Comparison of ENCODE assay signal across 9 cellular contexts in the genomic region with DNA sequence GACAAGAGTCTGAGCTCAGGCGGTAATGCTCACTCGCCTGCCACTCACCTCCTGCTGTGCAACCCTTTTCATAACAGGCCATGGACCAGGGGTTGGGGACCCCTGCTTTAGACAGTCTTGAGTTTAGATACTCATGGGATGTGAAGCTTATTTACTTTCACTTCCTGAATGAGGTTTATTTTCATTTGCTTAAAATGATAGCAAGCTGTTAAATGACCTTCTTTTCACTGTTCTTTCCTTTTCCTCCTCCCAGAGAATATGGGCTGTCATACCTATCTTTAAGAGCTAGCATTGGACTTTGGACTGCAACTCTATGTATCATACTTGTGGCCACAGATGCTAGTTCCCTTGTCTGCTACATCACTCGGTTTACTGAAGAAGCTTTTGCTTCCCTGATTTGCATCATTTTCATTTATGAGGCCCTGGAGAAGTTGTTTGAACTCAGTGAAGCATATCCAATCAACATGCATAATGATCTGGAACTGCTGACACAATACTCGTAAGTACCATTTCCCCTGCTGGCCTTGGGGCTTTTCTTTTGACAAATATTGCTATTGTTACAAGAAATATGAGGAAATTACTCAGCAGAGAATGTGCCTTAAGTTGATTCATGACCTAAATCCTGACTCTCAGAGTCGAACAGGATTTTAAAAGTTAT.
DNase-seq lines count a peak whose midpoint lies in the region; ATAC-seq, FAIRE-seq and TF ChIP-seq lines count a peak whose summit lies in the region.
"Had no signal": no experiment of that assay in that cellular context is flagged by ENCODE, and none has a peak within 500 bp of the region (broad histone marks: within the 10 kb centered on the region; RNA-seq: fewer than 3 reads in every experiment).

No MANE protein-coding gene starts in this region.

- H3K9me3 ChIP-seq in hepatocyte (ENCODE audit: low read depth) (no peaks in the 10 kb centered on the region), upper lobe of left lung (no peaks in the 10 kb centered on the region)

- no peak for TF ChIP-seq POLR2A in upper lobe of left lung (IDR thresholded peaks at IDR 0.05)

- H3K4me3 Mint-ChIP-seq in osteocyte (ENCODE audit: unreplicated experiment), result no peak overlapping the region
- H3K4me3 Mint-ChIP-seq in HFFc6, result no peak overlapping the region
- H3K4me3 Mint-ChIP-seq: stimulated activated naive CD8-positive, alpha-beta T cell treated with anti-CD3 and anti-CD28 coated beads, Interleukin-15, Interleukin-2, amounts not matched to agents 100 ng/mL and 50 ng/mL, for 24 hours had no signal

- TF ChIP-seq CTCF in hepatocyte (IDR thresholded peaks at IDR 0.05; ENCODE audit: poor library complexity), result no peak
- TF ChIP-seq CTCF in osteocyte (IDR thresholded peaks at IDR 0.05), result no peak
- TF ChIP-seq CTCF in HFFc6 (IDR thresholded peaks at IDR 0.05), result no peak
- TF ChIP-seq CTCF in upper lobe of left lung (IDR thresholded peaks at IDR 0.05), result no peak

- no peaks in the 10 kb centered on the region for H3K4me1 ChIP-seq in hepatocyte (ENCODE audit: insufficient read depth)
- H3K4me1 ChIP-seq in upper lobe of left lung, result no peaks in the 10 kb centered on the region

- H4K20me1 ChIP-seq in hepatocyte (ENCODE audit: insufficient read depth, poor library complexity, severe bottlenecking), result no peaks in the 10 kb centered on the region

- peaks cover 7% of the 10 kb centered on the region for H3K4me1 Mint-ChIP-seq in osteocyte (ENCODE audit: unreplicated experiment)
- H3K4me1 Mint-ChIP-seq in HFFc6 (ENCODE audit: low read depth), result no peaks in the 10 kb centered on the region

- H3K36me3 ChIP-seq in hepatocyte (replicated peaks; ENCODE audit: insufficient read depth, low read depth), result no peaks in the 10 kb centered on the region
- H3K36me3 ChIP-seq in upper lobe of left lung, result no peaks in the 10 kb centered on the region

- H3K27me3 Mint-ChIP-seq in osteocyte (ENCODE audit: unreplicated experiment), result peaks cover 8% of the 10 kb centered on the region
- H3K27me3 Mint-ChIP-seq in HFFc6 (ENCODE audit: insufficient read depth), result no peaks in the 10 kb centered on the region; the same call in 1 of the 2 replicates
- H3K27me3 Mint-ChIP-seq: stimulated activated naive CD8-positive, alpha-beta T cell treated with anti-CD3 and anti-CD28 coated beads, Interleukin-15, Interleukin-2, amounts not matched to agents 100 ng/mL and 50 ng/mL, for 24 hours had no signal

- FAIRE-seq in GM19239 (lab: Jason Lieb, UNC), result peak; percentile 78

- H3K36me3 Mint-ChIP-seq in osteocyte (ENCODE audit: unreplicated experiment), result no peaks in the 10 kb centered on the region
- H3K36me3 Mint-ChIP-seq in HFFc6 (ENCODE audit: low read depth), result no peaks in the 10 kb centered on the region

- no peak overlapping the region for H3K27ac ChIP-seq in hepatocyte
- no peak overlapping the region for H3K27ac ChIP-seq in upper lobe of left lung

- H3K79me2 ChIP-seq in hepatocyte, result no peaks in the 10 kb centered on the region

- DNase-seq in DMS 273 (lab: John Stamatoyannopoulos, UW; ENCODE audit: unreplicated experiment) (peak; percentile 63), GM19239 (ENCODE audit: insufficient read length, low spot score) (peak; percentile 1), NOMO-1 treated with dmso at 0.1 percent for 144 hours (lab: John Stamatoyannopoulos, UW; ENCODE audit: unreplicated experiment) (peak; percentile 7), hepatocyte (ENCODE audit: low spot score) (peak; percentile 27), osteocyte (ENCODE audit: extremely low spot score, unreplicated experiment) (no peak), HFFc6 (no peak), upper lobe of left lung (no peak)

- no peak for TF ChIP-seq EP300 in upper lobe of left lung (IDR thresholded peaks at IDR 0.05)

- no peak overlapping the region for H3K4me2 ChIP-seq in hepatocyte

- ATAC-seq in HG03175 (IDR thresholded peaks at IDR 0.05; ENCODE audit: unreplicated experiment) (peak; percentile 80), upper lobe of left lung (ENCODE audit: low FRiP score in 2 of 2) (no peak)

- no peak overlapping the region for H2AFZ ChIP-seq in hepatocyte

- H3K9me2 ChIP-seq in hepatocyte (replicated peaks; ENCODE audit: insufficient read depth), result no peaks in the 10 kb centered on the region

- WGBS in hepatocyte (ENCODE audit: low lambda C conversion rate, missing lambda C conversion rate), result 78% methylated on average over 5 of the region's 5 CpGs
- WGBS in upper lobe of left lung, 2 donors, result 50 to 55% methylated on average over 5 of the region's 5 CpGs

- H3K4me3 ChIP-seq in hepatocyte, result no peak overlapping the region
- no peak overlapping the region for H3K4me3 ChIP-seq in upper lobe of left lung

- H3K27ac Mint-ChIP-seq in osteocyte (ENCODE audit: unreplicated experiment) (no peak overlapping the region), HFFc6 (no peak overlapping the region)
- H3K27ac Mint-ChIP-seq: stimulated activated naive CD8-positive, alpha-beta T cell treated with anti-CD3 and anti-CD28 coated beads, Interleukin-15, Interleukin-2, amounts not matched to agents 100 ng/mL and 50 ng/mL, for 24 hours had no signal

- H3K9me3 Mint-ChIP-seq in osteocyte (ENCODE audit: unreplicated experiment) (peaks cover 6% of the 10 kb centered on the region), HFFc6 (no peaks in the 10 kb centered on the region)

- H3K27me3 ChIP-seq in hepatocyte, result no peaks in the 10 kb centered on the region
- H3K27me3 ChIP-seq in upper lobe of left lung, result no peaks in the 10 kb centered on the region

Comparison
In these comparisons a context has a peak if more than half of its experiments do, and no peak if none do; other contexts are left out.
1. DNase-seq: peak in DMS 273 (single experiment), GM19239 (single experiment), NOMO-1 treated with dmso at 0.1 percent for 144 hours (single experiment) and hepatocyte (single experiment); none in osteocyte (single experiment), HFFc6 (single experiment) and upper lobe of left lung (0 of 2).